Comparison of ENCODE assay signal across 1 cellular context in the genomic region with DNA sequence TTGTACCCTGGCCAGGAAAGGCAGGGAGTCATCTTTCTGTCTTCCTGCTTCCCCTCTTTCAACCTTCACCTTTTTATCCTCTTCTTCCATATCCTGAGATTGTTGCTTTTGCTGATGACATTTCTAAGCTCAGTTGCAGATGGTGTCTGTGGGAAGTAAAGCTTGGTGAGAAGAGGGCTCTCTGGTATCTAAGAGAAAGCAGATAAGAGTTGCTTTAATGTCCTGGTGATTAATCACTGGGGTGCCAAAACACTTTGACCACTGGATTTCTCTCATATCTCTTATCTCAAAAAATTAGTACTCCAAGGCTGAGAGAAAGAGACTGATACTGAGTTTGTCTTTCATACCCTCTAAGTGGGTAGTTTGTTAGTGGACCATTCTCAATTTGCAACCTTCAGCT.
A peak's percentile ranks its signal among the peaks of the same experiment; 100 is the strongest.
TF ChIP-seq lines count a peak whose summit lies in the region.

No MANE protein-coding gene starts in this region.

TF ChIP-seq in K562, 482 proteins besides CTCF, POLR2A, EP300 and RAD21 (continued from another document and continues in another):
- TF ChIP-seq, protein P1, sequence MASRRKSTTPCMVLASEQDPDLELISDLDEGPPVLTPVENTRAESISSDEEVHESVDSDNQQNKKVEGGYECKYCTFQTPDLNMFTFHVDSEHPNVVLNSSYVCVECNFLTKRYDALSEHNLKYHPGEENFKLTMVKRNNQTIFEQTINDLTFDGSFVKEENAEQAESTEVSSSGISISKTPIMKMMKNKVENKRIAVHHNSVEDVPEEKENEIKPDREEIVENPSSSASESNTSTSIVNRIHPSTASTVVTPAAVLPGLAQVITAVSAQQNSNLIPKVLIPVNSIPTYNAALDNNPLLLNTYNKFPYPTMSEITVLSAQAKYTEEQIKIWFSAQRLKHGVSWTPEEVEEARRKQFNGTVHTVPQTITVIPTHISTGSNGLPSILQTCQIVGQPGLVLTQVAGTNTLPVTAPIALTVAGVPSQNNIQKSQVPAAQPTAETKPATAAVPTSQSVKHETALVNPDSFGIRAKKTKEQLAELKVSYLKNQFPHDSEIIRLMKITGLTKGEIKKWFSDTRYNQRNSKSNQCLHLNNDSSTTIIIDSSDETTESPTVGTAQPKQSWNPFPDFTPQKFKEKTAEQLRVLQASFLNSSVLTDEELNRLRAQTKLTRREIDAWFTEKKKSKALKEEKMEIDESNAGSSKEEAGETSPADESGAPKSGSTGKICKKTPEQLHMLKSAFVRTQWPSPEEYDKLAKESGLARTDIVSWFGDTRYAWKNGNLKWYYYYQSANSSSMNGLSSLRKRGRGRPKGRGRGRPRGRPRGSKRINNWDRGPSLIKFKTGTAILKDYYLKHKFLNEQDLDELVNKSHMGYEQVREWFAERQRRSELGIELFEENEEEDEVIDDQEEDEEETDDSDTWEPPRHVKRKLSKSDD (conservative IDR thresholded peaks at IDR 0.05; ENCODE audit: low read length): no peak
- TF ChIP-seq EZH2 (IDR thresholded peaks at IDR 0.05; ENCODE audit: borderline replicate concordance, low read depth, low read length): no peak
- TF ChIP-seq, protein P2, sequence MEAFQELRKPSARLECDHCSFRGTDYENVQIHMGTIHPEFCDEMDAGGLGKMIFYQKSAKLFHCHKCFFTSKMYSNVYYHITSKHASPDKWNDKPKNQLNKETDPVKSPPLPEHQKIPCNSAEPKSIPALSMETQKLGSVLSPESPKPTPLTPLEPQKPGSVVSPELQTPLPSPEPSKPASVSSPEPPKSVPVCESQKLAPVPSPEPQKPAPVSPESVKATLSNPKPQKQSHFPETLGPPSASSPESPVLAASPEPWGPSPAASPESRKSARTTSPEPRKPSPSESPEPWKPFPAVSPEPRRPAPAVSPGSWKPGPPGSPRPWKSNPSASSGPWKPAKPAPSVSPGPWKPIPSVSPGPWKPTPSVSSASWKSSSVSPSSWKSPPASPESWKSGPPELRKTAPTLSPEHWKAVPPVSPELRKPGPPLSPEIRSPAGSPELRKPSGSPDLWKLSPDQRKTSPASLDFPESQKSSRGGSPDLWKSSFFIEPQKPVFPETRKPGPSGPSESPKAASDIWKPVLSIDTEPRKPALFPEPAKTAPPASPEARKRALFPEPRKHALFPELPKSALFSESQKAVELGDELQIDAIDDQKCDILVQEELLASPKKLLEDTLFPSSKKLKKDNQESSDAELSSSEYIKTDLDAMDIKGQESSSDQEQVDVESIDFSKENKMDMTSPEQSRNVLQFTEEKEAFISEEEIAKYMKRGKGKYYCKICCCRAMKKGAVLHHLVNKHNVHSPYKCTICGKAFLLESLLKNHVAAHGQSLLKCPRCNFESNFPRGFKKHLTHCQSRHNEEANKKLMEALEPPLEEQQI (IDR thresholded peaks at IDR 0.05): no peak
- TF ChIP-seq TBL1XR1 (IDR thresholded peaks at IDR 0.05; ENCODE audit: low read length in 2 of 2): 0 out of 4 replicates have a peak, but pooled peaks of 1 of the 2 experiments have one; percentile 35
- TF ChIP-seq WHSC1 (IDR thresholded peaks at IDR 0.05; ENCODE audit: low read length): no peak
- TF ChIP-seq ZNF699 (CRISPR knock-in tag; IDR thresholded peaks at IDR 0.05; ENCODE audit: insufficient replicate concordance): no peak
- TF ChIP-seq, protein P3, sequence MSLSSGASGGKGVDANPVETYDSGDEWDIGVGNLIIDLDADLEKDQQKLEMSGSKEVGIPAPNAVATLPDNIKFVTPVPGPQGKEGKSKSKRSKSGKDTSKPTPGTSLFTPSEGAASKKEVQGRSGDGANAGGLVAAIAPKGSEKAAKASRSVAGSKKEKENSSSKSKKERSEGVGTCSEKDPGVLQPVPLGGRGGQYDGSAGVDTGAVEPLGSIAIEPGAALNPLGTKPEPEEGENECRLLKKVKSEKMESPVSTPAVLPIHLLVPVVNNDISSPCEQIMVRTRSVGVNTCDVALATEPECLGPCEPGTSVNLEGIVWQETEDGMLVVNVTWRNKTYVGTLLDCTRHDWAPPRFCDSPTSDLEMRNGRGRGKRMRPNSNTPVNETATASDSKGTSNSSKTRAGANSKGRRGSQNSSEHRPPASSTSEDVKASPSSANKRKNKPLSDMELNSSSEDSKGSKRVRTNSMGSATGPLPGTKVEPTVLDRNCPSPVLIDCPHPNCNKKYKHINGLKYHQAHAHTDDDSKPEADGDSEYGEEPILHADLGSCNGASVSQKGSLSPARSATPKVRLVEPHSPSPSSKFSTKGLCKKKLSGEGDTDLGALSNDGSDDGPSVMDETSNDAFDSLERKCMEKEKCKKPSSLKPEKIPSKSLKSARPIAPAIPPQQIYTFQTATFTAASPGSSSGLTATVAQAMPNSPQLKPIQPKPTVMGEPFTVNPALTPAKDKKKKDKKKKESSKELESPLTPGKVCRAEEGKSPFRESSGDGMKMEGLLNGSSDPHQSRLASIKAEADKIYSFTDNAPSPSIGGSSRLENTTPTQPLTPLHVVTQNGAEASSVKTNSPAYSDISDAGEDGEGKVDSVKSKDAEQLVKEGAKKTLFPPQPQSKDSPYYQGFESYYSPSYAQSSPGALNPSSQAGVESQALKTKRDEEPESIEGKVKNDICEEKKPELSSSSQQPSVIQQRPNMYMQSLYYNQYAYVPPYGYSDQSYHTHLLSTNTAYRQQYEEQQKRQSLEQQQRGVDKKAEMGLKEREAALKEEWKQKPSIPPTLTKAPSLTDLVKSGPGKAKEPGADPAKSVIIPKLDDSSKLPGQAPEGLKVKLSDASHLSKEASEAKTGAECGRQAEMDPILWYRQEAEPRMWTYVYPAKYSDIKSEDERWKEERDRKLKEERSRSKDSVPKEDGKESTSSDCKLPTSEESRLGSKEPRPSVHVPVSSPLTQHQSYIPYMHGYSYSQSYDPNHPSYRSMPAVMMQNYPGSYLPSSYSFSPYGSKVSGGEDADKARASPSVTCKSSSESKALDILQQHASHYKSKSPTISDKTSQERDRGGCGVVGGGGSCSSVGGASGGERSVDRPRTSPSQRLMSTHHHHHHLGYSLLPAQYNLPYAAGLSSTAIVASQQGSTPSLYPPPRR (CRISPR knock-in tag; IDR thresholded peaks at IDR 0.05; ENCODE audit: borderline replicate concordance): no peak
- TF ChIP-seq, protein P4, sequence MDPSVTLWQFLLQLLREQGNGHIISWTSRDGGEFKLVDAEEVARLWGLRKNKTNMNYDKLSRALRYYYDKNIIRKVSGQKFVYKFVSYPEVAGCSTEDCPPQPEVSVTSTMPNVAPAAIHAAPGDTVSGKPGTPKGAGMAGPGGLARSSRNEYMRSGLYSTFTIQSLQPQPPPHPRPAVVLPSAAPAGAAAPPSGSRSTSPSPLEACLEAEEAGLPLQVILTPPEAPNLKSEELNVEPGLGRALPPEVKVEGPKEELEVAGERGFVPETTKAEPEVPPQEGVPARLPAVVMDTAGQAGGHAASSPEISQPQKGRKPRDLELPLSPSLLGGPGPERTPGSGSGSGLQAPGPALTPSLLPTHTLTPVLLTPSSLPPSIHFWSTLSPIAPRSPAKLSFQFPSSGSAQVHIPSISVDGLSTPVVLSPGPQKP (CRISPR knock-in tag; IDR thresholded peaks at IDR 0.05): no peak
- TF ChIP-seq RHOXF2B (CRISPR knock-in tag; conservative IDR thresholded peaks at IDR 0.05): no peak
- TF ChIP-seq RBM22 (IDR thresholded peaks at IDR 0.05; ENCODE audit: low read depth, low read length, poor library complexity, severe bottlenecking): no peak
- no peak for TF ChIP-seq TGIF2 (CRISPR knock-in tag; IDR thresholded peaks at IDR 0.05)
- TF ChIP-seq SMAD2 (IDR thresholded peaks at IDR 0.05; ENCODE audit: low read depth, low read length): no peak
- TF ChIP-seq, protein P5, sequence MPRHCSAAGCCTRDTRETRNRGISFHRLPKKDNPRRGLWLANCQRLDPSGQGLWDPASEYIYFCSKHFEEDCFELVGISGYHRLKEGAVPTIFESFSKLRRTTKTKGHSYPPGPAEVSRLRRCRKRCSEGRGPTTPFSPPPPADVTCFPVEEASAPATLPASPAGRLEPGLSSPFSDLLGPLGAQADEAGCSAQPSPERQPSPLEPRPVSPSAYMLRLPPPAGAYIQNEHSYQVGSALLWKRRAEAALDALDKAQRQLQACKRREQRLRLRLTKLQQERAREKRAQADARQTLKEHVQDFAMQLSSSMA (CRISPR knock-in tag; IDR thresholded peaks at IDR 0.05): no peak
- no peak for TF ChIP-seq MYNN (IDR thresholded peaks at IDR 0.05)
- no peak for TF ChIP-seq MYNN (CRISPR knock-in tag; IDR thresholded peaks at IDR 0.05)
- TF ChIP-seq BDP1 (IDR thresholded peaks at IDR 0.05; ENCODE audit: insufficient read depth, insufficient read length): no peak
- TF ChIP-seq TRIM24 (IDR thresholded peaks at IDR 0.05): 0 out of 4 replicates have a peak, but pooled peaks of 1 of the 2 experiments have one; percentile 14
- peak; percentile 59 for TF ChIP-seq CBFA2T2 (conservative IDR thresholded peaks at IDR 0.05)
- TF ChIP-seq, protein P6, sequence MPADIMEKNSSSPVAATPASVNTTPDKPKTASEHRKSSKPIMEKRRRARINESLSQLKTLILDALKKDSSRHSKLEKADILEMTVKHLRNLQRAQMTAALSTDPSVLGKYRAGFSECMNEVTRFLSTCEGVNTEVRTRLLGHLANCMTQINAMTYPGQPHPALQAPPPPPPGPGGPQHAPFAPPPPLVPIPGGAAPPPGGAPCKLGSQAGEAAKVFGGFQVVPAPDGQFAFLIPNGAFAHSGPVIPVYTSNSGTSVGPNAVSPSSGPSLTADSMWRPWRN (IDR thresholded peaks at IDR 0.05; ENCODE audit: low read depth): no peak
- TF ChIP-seq, protein P7, sequence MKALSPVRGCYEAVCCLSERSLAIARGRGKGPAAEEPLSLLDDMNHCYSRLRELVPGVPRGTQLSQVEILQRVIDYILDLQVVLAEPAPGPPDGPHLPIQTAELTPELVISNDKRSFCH (CRISPR knock-in tag; IDR thresholded peaks at IDR 0.05): no peak
- TF ChIP-seq, protein P7 (tag; IDR thresholded peaks at IDR 0.05): no peak
- no peak for TF ChIP-seq KDM4B (IDR thresholded peaks at IDR 0.05; ENCODE audit: borderline replicate concordance in 2 of 2, low read depth in 1 of 2)
- TF ChIP-seq, protein P8, sequence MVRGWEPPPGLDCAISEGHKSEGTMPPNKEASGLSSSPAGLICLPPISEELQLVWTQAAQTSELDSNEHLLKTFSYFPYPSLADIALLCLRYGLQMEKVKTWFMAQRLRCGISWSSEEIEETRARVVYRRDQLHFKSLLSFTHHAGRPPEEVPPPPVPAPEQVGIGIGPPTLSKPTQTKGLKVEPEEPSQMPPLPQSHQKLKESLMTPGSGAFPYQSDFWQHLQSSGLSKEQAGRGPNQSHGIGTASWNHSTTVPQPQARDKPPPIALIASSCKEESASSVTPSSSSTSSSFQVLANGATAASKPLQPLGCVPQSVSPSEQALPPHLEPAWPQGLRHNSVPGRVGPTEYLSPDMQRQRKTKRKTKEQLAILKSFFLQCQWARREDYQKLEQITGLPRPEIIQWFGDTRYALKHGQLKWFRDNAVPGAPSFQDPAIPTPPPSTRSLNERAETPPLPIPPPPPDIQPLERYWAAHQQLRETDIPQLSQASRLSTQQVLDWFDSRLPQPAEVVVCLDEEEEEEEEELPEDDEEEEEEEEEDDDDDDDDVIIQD (CRISPR knock-in tag; IDR thresholded peaks at IDR 0.05): no peak
- TF ChIP-seq ZNF780A (CRISPR knock-in tag; IDR thresholded peaks at IDR 0.05): no peak
- no peak for TF ChIP-seq JUNB (CRISPR knock-in tag; conservative IDR thresholded peaks at IDR 0.05)
- TF ChIP-seq, protein P9, sequence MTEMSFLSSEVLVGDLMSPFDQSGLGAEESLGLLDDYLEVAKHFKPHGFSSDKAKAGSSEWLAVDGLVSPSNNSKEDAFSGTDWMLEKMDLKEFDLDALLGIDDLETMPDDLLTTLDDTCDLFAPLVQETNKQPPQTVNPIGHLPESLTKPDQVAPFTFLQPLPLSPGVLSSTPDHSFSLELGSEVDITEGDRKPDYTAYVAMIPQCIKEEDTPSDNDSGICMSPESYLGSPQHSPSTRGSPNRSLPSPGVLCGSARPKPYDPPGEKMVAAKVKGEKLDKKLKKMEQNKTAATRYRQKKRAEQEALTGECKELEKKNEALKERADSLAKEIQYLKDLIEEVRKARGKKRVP (CRISPR knock-in tag; IDR thresholded peaks at IDR 0.05): peak; percentile 79
